ENCODE assay signal across 9 cellular contexts in the genomic region with DNA sequence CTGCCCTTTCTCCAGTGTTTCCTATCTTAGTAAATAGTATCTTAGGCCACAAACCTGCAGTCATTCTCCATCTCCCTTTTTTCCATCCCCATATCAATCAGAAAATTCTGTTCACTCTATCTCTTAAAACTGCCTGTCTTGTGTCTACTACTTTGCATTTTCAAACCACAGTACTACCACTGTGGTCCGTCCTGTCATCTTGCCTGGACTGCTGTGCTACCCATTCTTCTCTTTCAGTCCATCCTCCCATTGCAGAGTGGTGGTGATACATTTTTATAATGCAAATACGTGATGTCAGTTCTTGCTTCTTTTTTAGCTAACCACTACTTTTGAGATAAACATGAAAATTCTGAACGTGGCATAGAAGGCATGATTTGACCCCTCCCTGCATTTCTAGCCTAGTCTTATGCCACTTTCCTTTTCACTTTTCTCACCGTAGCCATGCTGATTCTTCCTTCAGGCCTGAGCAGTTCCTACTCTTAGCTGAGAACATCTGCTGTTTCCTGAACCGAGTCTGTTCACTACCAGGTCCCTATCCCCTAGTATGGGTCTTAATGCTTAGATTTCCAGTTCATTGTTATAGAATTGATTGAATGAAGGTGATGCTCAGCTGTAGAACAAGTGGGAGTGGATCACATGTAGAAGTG. TPM values are rescaled to one million over a fixed set of nuclear protein-coding genes. Genes with fewer than 3 reads are reported as not detected.
DNase-seq lines count a peak whose midpoint lies in the region; ATAC-seq lines count a peak whose summit lies in the region.
"Had no signal": no experiment of that assay in that cellular context is flagged by ENCODE, and none has a peak within 500 bp of the region (broad histone marks: within the 10 kb centered on the region; RNA-seq: fewer than 3 reads in every experiment).

No MANE protein-coding gene starts in this region.

- H3K4me3 Mint-ChIP-seq in naive B cell, result peak overlapping the region in 7 of 8 donors; percentile 1 to 48 (median 29)

- H3K27ac Mint-ChIP-seq in naive B cell, result peak overlapping the region in 5 of 6 donors; percentile 25 to 55 (median 48)

- H3K9me3 Mint-ChIP-seq in naive B cell, result no peaks in the 10 kb centered on the region

- intact Hi-C loops in posterior vena cava (cut with DNase I), result no loop called here

- DNase-seq in naive B cell, result peak; percentile 29
- no peak for DNase-seq in kidney tubule cell (ENCODE audit: low spot score)
- no peak for DNase-seq in posterior vena cava (ENCODE audit: low spot score)
- no peak for DNase-seq in NCI-H2081 (lab: John Stamatoyannopoulos, UW)
- DNase-seq in islet precursor cell, result no peak

- ATAC-seq in GM18867 (IDR thresholded peaks at IDR 0.05; ENCODE audit: unreplicated experiment), result peak; percentile 89
- ATAC-seq in GM21786 (IDR thresholded peaks at IDR 0.05; ENCODE audit: unreplicated experiment), result peak; percentile 89
- ATAC-seq in HG03520 (IDR thresholded peaks at IDR 0.05; ENCODE audit: unreplicated experiment), result peak; percentile 68
- ATAC-seq in naive B cell (ENCODE audit: low read depth in 2 of 2), result peak; percentile 92 to 98
- ATAC-seq: SK-N-SH treated with all-trans-retinoic acid at 6 μM for 48 hours had no signal

- H3K36me3 Mint-ChIP-seq in naive B cell, result no peaks in the 10 kb centered on the region

- peaks cover 42 to 54% (median 49%) of the 10 kb centered on the region in 3 donors for H3K4me1 Mint-ChIP-seq in naive B cell

- H3K27me3 Mint-ChIP-seq in naive B cell, result no peaks in the 10 kb centered on the region

RNA-seq across cellular contexts. Expression of a gene that starts 13.8 kb away (rescaled TPM):
- polyA plus RNA-seq in naive B cell (ENCODE audit: low read depth in 6 of 6), result 100 to 1,000 TPM in 1 of 6 donors, 10 to 100 TPM in 5; 64.4 to 100 (median 76.7) TPM
- 10 to 100 TPM; 16.3 to 19.6 TPM for total RNA-seq in posterior vena cava
